ENCODE assay signal across 24 cellular contexts in the genomic region with DNA sequence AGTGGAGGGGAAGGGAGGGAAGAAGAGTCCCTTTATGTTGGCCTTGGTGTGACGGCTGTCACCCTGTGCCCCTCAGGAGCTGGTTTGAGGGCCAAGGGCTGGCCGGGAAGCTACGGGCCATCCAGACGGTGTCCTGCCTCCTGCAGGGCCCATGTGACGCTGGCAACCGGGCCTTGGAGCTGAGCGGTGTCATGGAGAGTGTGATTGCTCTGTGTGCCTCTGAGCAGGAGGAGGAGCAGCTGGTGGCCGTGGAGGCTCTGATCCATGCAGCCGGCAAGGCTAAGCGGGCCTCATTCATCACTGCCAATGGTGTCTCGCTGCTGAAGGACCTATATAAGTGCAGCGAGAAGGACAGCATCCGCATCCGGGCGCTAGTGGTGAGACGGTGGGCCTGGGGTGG.
"Had no signal": no experiment of that assay in that cellular context is flagged by ENCODE, and none has a peak within 500 bp of the region (broad histone marks: within the 10 kb centered on the region; RNA-seq: fewer than 3 reads in every experiment).

No MANE protein-coding gene starts in this region.

- H3K9me3 ChIP-seq: esophagus muscularis mucosa had no signal

- DNase-seq: activated CD4-positive, alpha-beta memory T cell treated with anti-CD3 and anti-CD28 coated beads for 36 hours; activated CD4-positive, alpha-beta T cell treated with anti-CD3 and anti-CD28 coated beads for 36 hours; activated CD4-positive, alpha-beta T cell treated with anti-CD3 and anti-CD28 coated beads, Interleukin-2, amount 10 ng/mL, durations not matched to agents 24 days and 14 days; activated CD4-positive, CD25-positive, alpha-beta regulatory T cell; activated CD4-positive, CD25-positive, alpha-beta regulatory T cell treated with anti-CD3 and anti-CD28 coated beads, Interleukin-2, amount 50 U/mL, for 72 hours; activated CD8-positive, alpha-beta T cell treated with anti-CD3 and anti-CD28 coated beads, Interleukin-2, amount 10 ng/mL, durations not matched to agents 7 days and 5 days; activated effector memory CD4-positive, alpha-beta T cell treated with anti-CD3 and anti-CD28 coated beads, Interleukin-2, amount 50 U/mL, for 16 hours; activated naive CD4-positive, alpha-beta T cell treated with anti-CD3 and anti-CD28 coated beads, Interleukin-2, amount 10 ng/mL, durations not matched to agents 7 days and 5 days; activated naive CD8-positive, alpha-beta T cell treated with anti-CD3 and anti-CD28 coated beads, Interleukin-2, amount 10 ng/mL, durations not matched to agents 7 days and 5 days; activated T-cell treated with anti-CD3 and anti-CD28 coated beads, Interleukin-2, amount 50 U/mL, for 48 hours; amniotic stem cell; anterior cingulate cortex; brain microvascular endothelial cell; effector CD4-positive, alpha-beta T cell; effector memory CD8-positive, alpha-beta T cell; erythroblast; foreskin keratinocyte; head of caudate nucleus; T-helper 2 cell had no signal

- FAIRE-seq: astrocyte, bronchial epithelial cell had no signal

- H3K4me3 ChIP-seq: coronary artery, dorsolateral prefrontal cortex, esophagus muscularis mucosa had no signal

- H3K27me3 ChIP-seq: brain microvascular endothelial cell, dorsolateral prefrontal cortex, esophagus muscularis mucosa, foreskin keratinocyte had no signal

- H3K27ac ChIP-seq: brain microvascular endothelial cell, coronary artery, esophagus muscularis mucosa, foreskin keratinocyte had no signal

- H3K4me1 ChIP-seq: esophagus muscularis mucosa, foreskin keratinocyte had no signal
